8 cellular contexts compared by ENCODE assay signal in genomic region chr15:63503739-63504246, GRCh38. TPM values are rescaled to one million over a fixed set of nuclear protein-coding genes. Genes with fewer than 3 reads are reported as not detected.
DNase-seq lines count a peak whose midpoint lies in the region; ATAC-seq and TF ChIP-seq lines count a peak whose summit lies in the region.

No MANE protein-coding gene starts in this region.

- 0 to 1% methylated on average over 28 of the region's 28 CpGs for WGBS in lung, 2 donors

- H3K4me3 ChIP-seq in coronary artery (peak overlapping the region; percentile 86), lung (peak overlapping the region; percentile 55)

- peak; percentile 22 for ATAC-seq in GM21723 (IDR thresholded peaks at IDR 0.05; ENCODE audit: unreplicated experiment)
- peak; percentile 37 for ATAC-seq in lung (ENCODE audit: insufficient read depth, low FRiP score)

- TF ChIP-seq CTCF in coronary artery (IDR thresholded peaks at IDR 0.05) (no peak), lung (IDR thresholded peaks at IDR 0.05; ENCODE audit: control extremely low read depth, extremely low read depth) (no peak)

- H3K9me3 ChIP-seq in KOPT-K1 (ENCODE audit: insufficient read depth, low read length, poor library complexity, severe bottlenecking) (no peaks in the 10 kb centered on the region), lung (ENCODE audit: control insufficient read depth in 2 of 2, insufficient read depth in 1 of 2, low read length in 1 of 2) (no peaks in the 10 kb centered on the region)

- H3K4me1 ChIP-seq in lung (ENCODE audit: control insufficient read depth in 2 of 2, insufficient read depth in 2 of 2, low read length in 2 of 2), result peaks cover 9 to 26% of the 10 kb centered on the region in 2 donors

- no peaks in the 10 kb centered on the region for H3K27me3 ChIP-seq in lung (ENCODE audit: control insufficient read depth, insufficient read depth)

- H3K36me3 ChIP-seq in KOPT-K1 (ENCODE audit: insufficient read depth, low read length), result no peaks in the 10 kb centered on the region
- H3K36me3 ChIP-seq in lung (ENCODE audit: control insufficient read depth in 2 of 2, insufficient read depth in 2 of 2, low read length in 2 of 2), result no peaks in the 10 kb centered on the region

- DNase-seq in EH (ENCODE audit: low read depth) (peak; percentile 81), coronary artery (ENCODE audit: low spot score) (peak; percentile 87), lung (ENCODE audit: low spot score) (peak; percentile 64), hepatic stellate cell (ENCODE audit: low spot score) (no peak)
- peak; percentile 80 for DNase-seq in activated CD4-positive, CD25-positive, alpha-beta regulatory T cell treated with anti-CD3 and anti-CD28 coated beads, Interleukin-2, amount 50 U/mL, for 72 hours
- peak; percentile 82 for DNase-seq in stimulated activated CD8-positive, alpha-beta memory T cell treated with anti-CD3 and anti-CD28 coated beads, Interleukin-12 subunit alpha, Interleukin-12 subunit beta, amount 100 ng/mL, for 4 hours (ENCODE audit: low read depth)

- H3K27ac ChIP-seq in KOPT-K1 (ENCODE audit: low read depth, low read length, poor library complexity, severe bottlenecking), result peak overlapping the region; percentile 52
- H3K27ac ChIP-seq in coronary artery, result peak overlapping the region; percentile 97 to 98
- H3K27ac ChIP-seq in lung (ENCODE audit: low read depth in 1 of 2, low read length in 1 of 2), result peak overlapping the region; percentile 98 to 99

RNA-seq across cellular contexts. Expression of gene USP3, which starts 0.6 kb away (rescaled TPM):
- 10 to 100 TPM; 70.1 to 95.5 TPM for total RNA-seq in lung
- polyA plus RNA-seq in lung, result 10 to 100 TPM; 29.1 to 29.8 TPM
